In the genomic region with DNA sequence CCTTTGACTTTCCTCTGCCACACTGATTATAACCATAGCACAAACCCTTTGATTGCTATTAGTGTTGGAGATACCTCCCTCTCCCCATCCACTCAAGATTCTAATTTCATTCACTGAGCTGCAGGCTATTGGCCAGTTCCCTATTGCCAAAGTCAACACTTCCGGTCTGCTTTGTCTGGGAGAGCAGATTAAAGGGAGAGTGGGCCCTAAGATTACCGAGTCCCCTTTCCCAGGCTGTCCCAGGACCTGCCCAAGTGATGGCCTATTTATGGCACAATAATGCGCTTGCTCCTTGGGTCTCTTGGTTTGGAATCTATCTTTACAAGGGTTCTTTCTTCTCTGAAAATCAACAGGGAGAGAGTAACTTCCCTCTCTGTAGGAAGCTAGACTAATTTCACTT, we compare ENCODE assay signal across 2 cellular contexts.
TF ChIP-seq lines count a peak whose summit lies in the region.

No MANE protein-coding gene starts in this region.

TF ChIP-seq in A549, 52 proteins besides CTCF, POLR2A, EP300 and RAD21:
- TF ChIP-seq TFCP2L1 (CRISPR knock-in tag; IDR thresholded peaks at IDR 0.05) (no peak), MAZ (IDR thresholded peaks at IDR 0.05; ENCODE audit: borderline replicate concordance, low read depth, low read length) (no peak), HMGXB4 (CRISPR knock-in tag; IDR thresholded peaks at IDR 0.05; ENCODE audit: borderline replicate concordance) (no peak), JUN (IDR thresholded peaks at IDR 0.05) (no peak), GATA3 (IDR thresholded peaks at IDR 0.05; ENCODE audit: borderline replicate concordance) (no peak), CBX8 (IDR thresholded peaks at IDR 0.05) (no peak), PBX3 (IDR thresholded peaks at IDR 0.05) (no peak), JUNB (IDR thresholded peaks at IDR 0.05) (no peak), SMC3 (IDR thresholded peaks at IDR 0.05) (no peak), TP53 (CRISPR knock-in tag; IDR thresholded peaks at IDR 0.05) (no peak), HOXA7 (CRISPR knock-in tag; IDR thresholded peaks at IDR 0.05) (no peak), FOXS1 (CRISPR knock-in tag; IDR thresholded peaks at IDR 0.05) (no peak), NFE2L2 (conservative IDR thresholded peaks at IDR 0.05; ENCODE audit: low read length) (no peak), HEYL (CRISPR knock-in tag; IDR thresholded peaks at IDR 0.05) (no peak)
- TF ChIP-seq, protein P1, sequence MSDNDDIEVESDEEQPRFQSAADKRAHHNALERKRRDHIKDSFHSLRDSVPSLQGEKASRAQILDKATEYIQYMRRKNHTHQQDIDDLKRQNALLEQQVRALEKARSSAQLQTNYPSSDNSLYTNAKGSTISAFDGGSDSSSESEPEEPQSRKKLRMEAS (IDR thresholded peaks at IDR 0.05): no peak
- TF ChIP-seq, protein P2, sequence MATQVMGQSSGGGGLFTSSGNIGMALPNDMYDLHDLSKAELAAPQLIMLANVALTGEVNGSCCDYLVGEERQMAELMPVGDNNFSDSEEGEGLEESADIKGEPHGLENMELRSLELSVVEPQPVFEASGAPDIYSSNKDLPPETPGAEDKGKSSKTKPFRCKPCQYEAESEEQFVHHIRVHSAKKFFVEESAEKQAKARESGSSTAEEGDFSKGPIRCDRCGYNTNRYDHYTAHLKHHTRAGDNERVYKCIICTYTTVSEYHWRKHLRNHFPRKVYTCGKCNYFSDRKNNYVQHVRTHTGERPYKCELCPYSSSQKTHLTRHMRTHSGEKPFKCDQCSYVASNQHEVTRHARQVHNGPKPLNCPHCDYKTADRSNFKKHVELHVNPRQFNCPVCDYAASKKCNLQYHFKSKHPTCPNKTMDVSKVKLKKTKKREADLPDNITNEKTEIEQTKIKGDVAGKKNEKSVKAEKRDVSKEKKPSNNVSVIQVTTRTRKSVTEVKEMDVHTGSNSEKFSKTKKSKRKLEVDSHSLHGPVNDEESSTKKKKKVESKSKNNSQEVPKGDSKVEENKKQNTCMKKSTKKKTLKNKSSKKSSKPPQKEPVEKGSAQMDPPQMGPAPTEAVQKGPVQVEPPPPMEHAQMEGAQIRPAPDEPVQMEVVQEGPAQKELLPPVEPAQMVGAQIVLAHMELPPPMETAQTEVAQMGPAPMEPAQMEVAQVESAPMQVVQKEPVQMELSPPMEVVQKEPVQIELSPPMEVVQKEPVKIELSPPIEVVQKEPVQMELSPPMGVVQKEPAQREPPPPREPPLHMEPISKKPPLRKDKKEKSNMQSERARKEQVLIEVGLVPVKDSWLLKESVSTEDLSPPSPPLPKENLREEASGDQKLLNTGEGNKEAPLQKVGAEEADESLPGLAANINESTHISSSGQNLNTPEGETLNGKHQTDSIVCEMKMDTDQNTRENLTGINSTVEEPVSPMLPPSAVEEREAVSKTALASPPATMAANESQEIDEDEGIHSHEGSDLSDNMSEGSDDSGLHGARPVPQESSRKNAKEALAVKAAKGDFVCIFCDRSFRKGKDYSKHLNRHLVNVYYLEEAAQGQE (IDR thresholded peaks at IDR 0.05): no peak

TF ChIP-seq in IMR-90, 13 proteins besides CTCF, POLR2A, EP300 and RAD21:
- no peak for TF ChIP-seq USF2 (IDR thresholded peaks at IDR 0.05; ENCODE audit: low read depth, low read length)
- no peak for TF ChIP-seq MAFK (IDR thresholded peaks at IDR 0.05; ENCODE audit: low read depth, low read length)
TF ChIP-seq in IMR-90: peak in this region for 0.
